ENCODE assay signal across 16 cellular contexts in the genomic region with DNA sequence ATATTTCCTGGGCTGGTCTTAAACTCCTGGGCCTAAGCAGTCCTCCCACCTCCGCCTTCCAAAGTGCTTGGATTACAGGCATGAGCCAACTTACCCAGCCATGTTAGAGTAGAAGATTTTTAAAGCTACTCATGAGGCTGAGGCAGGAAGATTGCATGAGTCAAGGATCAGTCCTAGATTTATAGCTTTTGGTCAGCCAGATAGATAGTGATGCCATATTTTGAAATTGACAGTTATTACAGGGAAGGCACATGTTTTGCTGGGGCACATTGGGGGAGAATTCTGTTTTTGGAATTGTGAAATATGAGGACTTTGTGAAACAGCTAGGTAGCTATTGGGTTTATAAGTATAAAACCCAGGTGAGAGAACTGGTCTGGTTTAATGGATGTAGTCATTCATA.
"Had no signal": no experiment of that assay in that cellular context is flagged by ENCODE, and none has a peak within 500 bp of the region (broad histone marks: within the 10 kb centered on the region; RNA-seq: fewer than 3 reads in every experiment).

No MANE protein-coding gene starts in this region.

- ATAC-seq: effector memory CD8-positive, alpha-beta T cell; heart right ventricle had no signal

- DNase-seq: effector memory CD8-positive, alpha-beta T cell; heart right ventricle; hypothalamus; kidney glomerular epithelial cell; mesendoderm; naive B cell; nephron progenitor cell; psoas muscle; sigmoid colon; small intestine; stimulated activated CD4-positive, alpha-beta T cell treated with anti-CD3 and anti-CD28 coated beads, Interleukin-12 subunit alpha, Interleukin-12 subunit beta, amount 100 ng/mL, for 4 hours; stimulated activated naive CD4-positive, alpha-beta T cell; stomach; substantia nigra; trophoblast cell had no signal

- H3K4me3 ChIP-seq: heart right ventricle, psoas muscle, sigmoid colon, stomach had no signal

- H3K4me1 ChIP-seq: psoas muscle, sigmoid colon had no signal

- H3K27ac ChIP-seq: heart right ventricle, neutrophil, psoas muscle, sigmoid colon, stomach had no signal

- H3K27me3 ChIP-seq: heart right ventricle, neutrophil, sigmoid colon, stomach had no signal

- H3K9me3 ChIP-seq: neutrophil, psoas muscle, sigmoid colon, stomach had no signal
